ENCODE assay signal across 8 cellular contexts in the genomic region with DNA sequence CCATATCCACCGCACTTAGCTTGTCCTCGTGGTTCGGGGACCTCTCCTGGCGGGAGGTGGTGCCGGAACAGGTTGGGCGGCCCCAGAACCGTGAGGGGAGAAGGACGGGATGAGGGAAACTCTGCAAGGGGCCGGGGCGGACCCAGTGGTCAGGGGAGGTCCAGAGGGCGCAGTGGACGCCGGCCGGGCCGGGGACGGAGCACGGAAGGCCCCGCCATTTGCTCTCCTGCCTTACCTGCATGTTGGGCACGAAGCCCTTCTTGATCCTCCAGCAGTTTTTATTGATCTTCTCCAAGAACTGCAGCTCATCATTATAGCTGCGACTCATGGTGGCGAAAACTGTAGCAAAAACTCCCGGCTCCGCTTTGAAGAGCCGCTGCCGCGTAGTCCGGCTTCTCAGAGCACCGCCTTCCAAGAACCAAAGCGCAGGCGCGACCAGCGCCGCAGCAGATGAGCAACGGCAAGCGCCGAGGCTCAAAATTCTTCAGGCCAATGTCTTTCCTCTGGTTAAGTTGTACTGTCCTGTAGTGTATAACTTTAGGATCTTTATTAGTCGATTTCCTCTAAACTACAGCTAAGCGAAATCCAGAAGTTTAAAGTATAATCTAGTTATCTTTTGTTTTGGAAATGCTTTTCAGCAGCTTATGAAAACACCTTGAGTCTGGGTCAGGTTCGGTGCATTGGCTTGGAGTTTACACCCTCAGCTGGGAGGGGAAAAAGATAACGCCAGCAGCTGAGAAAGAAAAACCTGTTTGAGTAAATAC. TPM values are rescaled to one million over a fixed set of nuclear protein-coding genes. Genes with fewer than 3 reads are reported as not detected.
DNase-seq lines count a peak whose midpoint lies in the region; ATAC-seq lines count a peak whose summit lies in the region.

A gene (minus strand): TSS at position 419 of the 764 bp plus-strand sequence. CDS start 91 bp downstream, at position 328.

- DNase-seq in 8988T (peak; percentile 25), NCI-H774 (lab: John Stamatoyannopoulos, UW) (peak; percentile 60), dermis blood vessel endothelial cell (peak; percentile 96), left kidney (ENCODE audit: low read depth, low spot score) (peak; percentile 96)
- DNase-seq in activated CD4-positive, alpha-beta T cell treated with anti-CD3 and anti-CD28 coated beads, Interleukin-2, amount 50 U/mL, for 48 hours = peak; percentile 95
- peak; percentile 93 for DNase-seq in stimulated activated CD4-positive, alpha-beta T cell treated with anti-CD3 and anti-CD28 coated beads, Interleukin-1b, Interleukin-23, amount 100 ng/mL, for 4 hours (ENCODE audit: low read depth in 2 of 2)

- peak; percentile 44 for ATAC-seq in GM18519 (IDR thresholded peaks at IDR 0.05; ENCODE audit: low FRiP score, unreplicated experiment)
- peak; percentile 68 for ATAC-seq in HG03439 (IDR thresholded peaks at IDR 0.05; ENCODE audit: unreplicated experiment)

RNA-seq across cellular contexts. Expression of the gene that starts here (rescaled TPM):
- total RNA-seq in dermis blood vessel endothelial cell = 151 and 175 TPM in 2 replicates

Comparison
In these comparisons a context has a peak if more than half of its experiments do, and no peak if none do; other contexts are left out.
1. Peak in every context shown above with its lines: DNase-seq and ATAC-seq.
2. DNase-seq: peak in every context shown above with its lines; median percentile 96 in dermis blood vessel endothelial cell; 96 in left kidney; 95 in activated CD4-positive, alpha-beta T cell treated with anti-CD3 and anti-CD28 coated beads, Interleukin-2, amount 50 U/mL, for 48 hours; 93 in stimulated activated CD4-positive, alpha-beta T cell treated with anti-CD3 and anti-CD28 coated beads, Interleukin-1b, Interleukin-23, amount 100 ng/mL, for 4 hours; 60 in NCI-H774; 25 in 8988T.